8 cellular contexts compared by ENCODE assay signal in genomic region chr7:90244565-90244908, GRCh38. TPM values are rescaled to one million over a fixed set of nuclear protein-coding genes. Genes with fewer than 3 reads are reported as not detected.
A peak's percentile ranks its signal among the peaks of the same experiment; 100 is the strongest.
DNase-seq lines count a peak whose midpoint lies in the region; ATAC-seq, FAIRE-seq and TF ChIP-seq lines count a peak whose summit lies in the region.

No MANE protein-coding gene starts in this region.

- no peaks in the 10 kb centered on the region for H3K79me2 ChIP-seq in endothelial cell of umbilical vein (ENCODE audit: control insufficient read depth, insufficient read depth, low read length)

- H3K9me1 ChIP-seq in endothelial cell of umbilical vein (replicated peaks; ENCODE audit: control insufficient read depth, extremely low read depth, insufficient read depth, low read length), result no peaks in the 10 kb centered on the region

- dilution Hi-C loops in endothelial cell of umbilical vein (cut with MboI; ENCODE audit: extremely low pct_ligation_motif_present, low sequenced_read_pairs), result no loop called here

- BruUV-seq in endothelial cell of umbilical vein (replicated peaks; lab: Mats Ljungman, UMichigan), result no TSS peak

- TF ChIP-seq POLR2A in NB4 (IDR thresholded peaks at IDR 0.05; ENCODE audit: extremely low read depth, insufficient read length) (no peak), endothelial cell of umbilical vein (IDR thresholded peaks at IDR 0.05; ENCODE audit: low read depth, low read length) (no peak)

- intact Hi-C loops in endothelial cell of umbilical vein (cut with micrococcal nuclease) (loop anchor here (2.0 kb wide), 1 partner anchor 66 kb away; no protein-coding TSS in a partner anchor), head of caudate nucleus (cut with DNase I) (no loop called here)

- peaks cover 17% of the 10 kb centered on the region for H3K4me1 Mint-ChIP-seq in osteocyte (ENCODE audit: unreplicated experiment)

- no peaks in the 10 kb centered on the region for H3K36me3 ChIP-seq in ES-I3 (ENCODE audit: insufficient read depth, low read length)
- no peaks in the 10 kb centered on the region for H3K36me3 ChIP-seq in endothelial cell of umbilical vein (ENCODE audit: control insufficient read depth in 2 of 2, extremely low read depth in 1 of 2, insufficient read depth in 2 of 2, low read length in 2 of 2)

- no peaks in the 10 kb centered on the region for H4K20me1 ChIP-seq in endothelial cell of umbilical vein (replicated peaks; ENCODE audit: control insufficient read depth, extremely low read depth, insufficient read depth, low read length)

- DNase-seq in NB4 (ENCODE audit: low read depth) (no peak), endothelial cell of umbilical vein (ENCODE audit: low read depth, low spot score) (no peak), osteocyte (ENCODE audit: extremely low spot score, unreplicated experiment) (no peak), NCI-H82 (lab: John Stamatoyannopoulos, UW) (no peak), head of caudate nucleus (no peak), G401 (ENCODE audit: low spot score) (no peak)

- H3K27me3 Mint-ChIP-seq in osteocyte (ENCODE audit: unreplicated experiment), result peaks cover 57% of the 10 kb centered on the region

- no peaks in the 10 kb centered on the region for H3K4me1 ChIP-seq in ES-I3 (ENCODE audit: insufficient read depth, low read length)
- peaks cover 9% of the 10 kb centered on the region for H3K4me1 ChIP-seq in endothelial cell of umbilical vein (ENCODE audit: control insufficient read depth, extremely low read depth, insufficient read depth, low read length)

- H3K27ac ChIP-seq in endothelial cell of umbilical vein (ENCODE audit: insufficient read depth, low read depth, low read length), result no peak overlapping the region

- no peak for TF ChIP-seq CTCF in NB4 (IDR thresholded peaks at IDR 0.05; ENCODE audit: low read depth, low read length)
- no peak for TF ChIP-seq CTCF in endothelial cell of umbilical vein (IDR thresholded peaks at IDR 0.05; ENCODE audit: extremely low read depth in 1 of 2, insufficient read depth in 1 of 2, low read depth in 1 of 2, low read length in 2 of 2)
- TF ChIP-seq CTCF in osteocyte (IDR thresholded peaks at IDR 0.05), result no peak

- in situ Hi-C loops in G401 (cut with HindIII; ENCODE audit: low sequenced_read_pairs), result no loop called here

- H3K9ac ChIP-seq in ES-I3 (ENCODE audit: low read depth, low read length) (peak overlapping the region; percentile 57), endothelial cell of umbilical vein (replicated peaks; ENCODE audit: extremely low read depth, insufficient read depth, low read length) (peak overlapping the region; percentile 22)

- peak overlapping the region; percentile 60 for H3K4me2 ChIP-seq in endothelial cell of umbilical vein (ENCODE audit: insufficient read depth, low read length)

- H3K9me3 Mint-ChIP-seq in osteocyte (ENCODE audit: unreplicated experiment), result no peaks in the 10 kb centered on the region

- no peak for ATAC-seq in HG02678 (IDR thresholded peaks at IDR 0.05; ENCODE audit: unreplicated experiment)

- no peak overlapping the region for H3K27ac Mint-ChIP-seq in osteocyte (ENCODE audit: unreplicated experiment)

- H2AFZ ChIP-seq in endothelial cell of umbilical vein (ENCODE audit: low read depth, low read length), result peak overlapping the region; percentile 92

- no peaks in the 10 kb centered on the region for H3K27me3 ChIP-seq in endothelial cell of umbilical vein (ENCODE audit: control insufficient read depth in 2 of 2, insufficient read depth in 2 of 2, low read length in 2 of 2)

- H3K36me3 Mint-ChIP-seq in osteocyte (ENCODE audit: unreplicated experiment), result no peaks in the 10 kb centered on the region

- H3K4me3 ChIP-seq in NB4 (ENCODE audit: low read depth, low read length), result peak overlapping the region; percentile 89
- peak overlapping the region; percentile 45 to 74 (median 57) for H3K4me3 ChIP-seq in endothelial cell of umbilical vein (replicated peaks in 1 of 3; ENCODE audit: insufficient read depth in 1 of 3, low read depth in 1 of 3, low read length in 3 of 3)

- CTCF ChIA-PET in endothelial cell of umbilical vein (lab: Charles Lee), result interaction anchor here (2.0 to 2.1 kb wide), 2 partner anchors 33 to 183 kb away, joined by 5 to 7 read pairs; partner anchors contain the start of gene STEAP2

- POLR2A ChIA-PET in endothelial cell of umbilical vein (lab: Charles Lee), result no interaction called here

- no peak for FAIRE-seq in endothelial cell of umbilical vein (lab: Jason Lieb, UNC)

- no peaks in the 10 kb centered on the region for H3K9me3 ChIP-seq in ES-I3 (ENCODE audit: control insufficient read depth, insufficient read depth, low read length)
- no peaks in the 10 kb centered on the region for H3K9me3 ChIP-seq in endothelial cell of umbilical vein (replicated peaks; ENCODE audit: control insufficient read depth, insufficient read depth, low read length)

- H3K4me3 Mint-ChIP-seq in osteocyte (ENCODE audit: unreplicated experiment), result peak overlapping the region; percentile 82

TF ChIP-seq in endothelial cell of umbilical vein, 7 proteins besides CTCF, POLR2A, EP300 and RAD21:
- TF ChIP-seq JUN (IDR thresholded peaks at IDR 0.05; ENCODE audit: borderline replicate concordance, insufficient read depth, insufficient read length, low read depth) (no peak), EZH2 (IDR thresholded peaks at IDR 0.05; ENCODE audit: borderline replicate concordance, low read depth, low read length, severe bottlenecking) (no peak), POLR2AphosphoS5 (IDR thresholded peaks at IDR 0.05; ENCODE audit: insufficient read depth, low read depth, low read length) (no peak), FOS (IDR thresholded peaks at IDR 0.05; ENCODE audit: borderline replicate concordance, insufficient read depth, low read length) (no peak), GATA2 (IDR thresholded peaks at IDR 0.05; ENCODE audit: insufficient read depth, insufficient read length, low read depth, low read length) (no peak), MYC (IDR thresholded peaks at IDR 0.05; ENCODE audit: low read depth, low read length) (no peak)
- TF ChIP-seq, protein P1, sequence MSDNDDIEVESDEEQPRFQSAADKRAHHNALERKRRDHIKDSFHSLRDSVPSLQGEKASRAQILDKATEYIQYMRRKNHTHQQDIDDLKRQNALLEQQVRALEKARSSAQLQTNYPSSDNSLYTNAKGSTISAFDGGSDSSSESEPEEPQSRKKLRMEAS (IDR thresholded peaks at IDR 0.05; ENCODE audit: insufficient read depth, insufficient read length), result no peak
TF ChIP-seq in endothelial cell of umbilical vein: peak in this region for 0.

RNA-seq across cellular contexts. Expression of gene CFAP69, which starts 0.4 kb away (rescaled TPM):
- total RNA-seq in endothelial cell of umbilical vein (2.9 and 4.4 TPM in 2 replicates), osteocyte (0.86 and 1.1 TPM in 2 replicates)
- 0.51 and 0.81 TPM in 2 replicates for polyA plus RNA-seq in endothelial cell of umbilical vein
- 0.35 and 0.51 TPM in 2 replicates for polyA plus RNA-seq in endothelial cell of umbilical vein (2011; cell fraction: cytosol; rRNA removed)
- polyA plus RNA-seq in endothelial cell of umbilical vein (2011; cell fraction: nucleus; rRNA removed), result 8.3 TPM in 2 replicates
- 1.1 and 2.1 TPM in 2 replicates for polyA plus RNA-seq in endothelial cell of umbilical vein (2012)
- polyA minus RNA-seq in endothelial cell of umbilical vein, result 1.5 and 5.4 TPM in 2 replicates
- 0.82 TPM for polyA minus RNA-seq in endothelial cell of umbilical vein (2011; cell fraction: cytosol; rRNA and poly(A)+ RNA removed)
- 8.6 and 10.3 TPM in 2 replicates for polyA minus RNA-seq in endothelial cell of umbilical vein (2011; cell fraction: nucleus; rRNA and poly(A)+ RNA removed)
- 1.4 and 3.3 TPM in 2 replicates for total RNA-seq in G401 (2014; rRNA removed; shearing (Covaris generic))

RNA-seq across cellular contexts. Expression of gene STEAP2, which starts 33.0 kb away (rescaled TPM):
- total RNA-seq in endothelial cell of umbilical vein (4.2 and 4.6 TPM in 2 replicates), osteocyte (not detected in 2 replicates)
- polyA plus RNA-seq in endothelial cell of umbilical vein, result 3.0 and 4.2 TPM in 2 replicates
- 2.1 and 2.7 TPM in 2 replicates for polyA plus RNA-seq in endothelial cell of umbilical vein (2011; cell fraction: cytosol; rRNA removed)
- polyA plus RNA-seq in endothelial cell of umbilical vein (2011; cell fraction: nucleus; rRNA removed), result 10.8 and 11.0 TPM in 2 replicates
- 1.3 and 2.6 TPM in 2 replicates for polyA plus RNA-seq in endothelial cell of umbilical vein (2012)
- 7.7 and 8.7 TPM in 2 replicates for polyA minus RNA-seq in endothelial cell of umbilical vein
- polyA minus RNA-seq in endothelial cell of umbilical vein (2011; cell fraction: cytosol; rRNA and poly(A)+ RNA removed), result not detected
- polyA minus RNA-seq in endothelial cell of umbilical vein (2011; cell fraction: nucleus; rRNA and poly(A)+ RNA removed), result 10.9 and 12.7 TPM in 2 replicates
- total RNA-seq in G401 (2014; rRNA removed; shearing (Covaris generic)), result 0.10 and 0.80 TPM in 2 replicates
